In the genomic region with DNA sequence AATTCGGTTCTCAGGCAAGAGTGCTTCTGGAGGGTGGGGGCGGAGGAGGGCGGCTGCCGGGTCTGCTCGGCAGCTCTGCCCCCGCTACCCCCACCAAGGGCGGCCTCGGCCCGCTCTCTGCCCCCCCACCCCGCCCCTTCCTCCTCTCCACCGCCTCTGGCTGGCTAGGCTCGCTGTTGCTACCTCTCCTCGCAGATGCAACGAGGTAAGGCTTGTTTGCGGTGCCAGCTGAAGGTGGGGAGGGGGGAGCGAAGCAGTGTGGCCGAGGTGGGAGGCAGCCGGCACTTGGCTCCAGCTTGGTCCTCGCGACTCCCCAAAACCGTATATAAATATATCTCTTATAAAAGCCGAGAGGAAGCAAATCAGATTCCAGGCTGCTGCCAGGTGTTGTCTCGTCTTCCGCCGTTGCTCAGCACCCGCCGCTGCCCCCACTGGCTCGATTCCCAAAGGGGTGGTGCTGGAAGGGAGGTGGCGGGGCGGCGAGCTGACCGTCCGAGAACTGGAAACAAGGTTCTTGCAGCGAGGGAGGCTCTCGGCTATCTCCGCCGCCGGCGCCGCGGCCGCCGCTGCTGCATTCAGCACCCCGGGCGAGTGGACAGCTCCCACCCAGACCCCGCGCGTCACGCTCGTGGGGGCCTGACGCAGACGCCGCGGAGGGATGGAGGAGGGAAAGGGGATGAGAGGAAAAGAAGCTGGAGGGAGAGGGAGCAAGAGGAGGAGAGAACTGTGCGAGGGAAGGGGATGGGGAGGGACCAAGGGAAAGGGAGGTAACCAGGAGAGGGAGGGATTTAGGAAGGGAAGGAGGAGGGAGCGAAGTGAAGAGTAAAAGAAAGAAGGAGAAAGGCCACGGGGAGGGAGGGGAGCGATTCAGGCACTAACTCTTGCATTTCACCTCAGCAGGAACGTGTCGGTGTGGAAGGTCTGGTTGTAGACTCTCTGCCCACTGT, we compare ENCODE assay signal across 8 cellular contexts. TPM values are rescaled to one million over a fixed set of nuclear protein-coding genes. Genes with fewer than 3 reads are reported as not detected.
DNase-seq lines count a peak whose midpoint lies in the region; ATAC-seq and FAIRE-seq lines count a peak whose summit lies in the region.

A gene with protein sequence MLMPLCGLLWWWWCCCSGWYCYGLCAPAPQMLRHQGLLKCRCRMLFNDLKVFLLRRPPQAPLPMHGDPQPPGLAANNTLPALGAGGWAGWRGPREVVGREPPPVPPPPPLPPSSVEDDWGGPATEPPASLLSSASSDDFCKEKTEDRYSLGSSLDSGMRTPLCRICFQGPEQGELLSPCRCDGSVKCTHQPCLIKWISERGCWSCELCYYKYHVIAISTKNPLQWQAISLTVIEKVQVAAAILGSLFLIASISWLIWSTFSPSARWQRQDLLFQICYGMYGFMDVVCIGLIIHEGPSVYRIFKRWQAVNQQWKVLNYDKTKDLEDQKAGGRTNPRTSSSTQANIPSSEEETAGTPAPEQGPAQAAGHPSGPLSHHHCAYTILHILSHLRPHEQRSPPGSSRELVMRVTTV (minus strand): TSS at position 728 of the 947 bp plus-strand sequence. CDS start 2,223 bp downstream, outside the sequence.

- peaks cover 1% of the 10 kb centered on the region for H3K36me3 Mint-ChIP-seq in activated naive CD4-positive, alpha-beta T cell treated with anti-CD3 and anti-CD28 coated beads, Interleukin-2, amount 50 U/mL, for 24 hours

- peaks cover 15% of the 10 kb centered on the region for H3K4me1 Mint-ChIP-seq in activated naive CD4-positive, alpha-beta T cell treated with anti-CD3 and anti-CD28 coated beads, Interleukin-2, amount 50 U/mL, for 24 hours

- peak; percentile 82 for FAIRE-seq in HTR-8/SVneo (lab: Jason Lieb, UNC)

- H3K27me3 Mint-ChIP-seq in activated naive CD4-positive, alpha-beta T cell treated with anti-CD3 and anti-CD28 coated beads, Interleukin-2, amount 50 U/mL, for 24 hours = peaks cover 34% of the 10 kb centered on the region

- H3K27me3 ChIP-seq in SJCRH30 (no peaks in the 10 kb centered on the region), neuron (ENCODE audit: insufficient read depth, low read length) (peaks cover 30% of the 10 kb centered on the region)

- no peak within 1 kb of the TSS for H3K27ac ChIP-seq in SJCRH30

- H3K9me3 Mint-ChIP-seq in activated naive CD4-positive, alpha-beta T cell treated with anti-CD3 and anti-CD28 coated beads, Interleukin-2, amount 50 U/mL, for 24 hours = no peaks in the 10 kb centered on the region

- H3K36me3 ChIP-seq in SJCRH30 (no peaks in the 10 kb centered on the region), neuron (ENCODE audit: insufficient read depth, low read length) (no peaks in the 10 kb centered on the region)

- no peak within 1 kb of the TSS for H2AFZ ChIP-seq in neuron (ENCODE audit: low read depth, low read length)

- H3K9me3 ChIP-seq in SJCRH30 (replicated peaks) (no peaks in the 10 kb centered on the region), neuron (ENCODE audit: low read length) (no peaks in the 10 kb centered on the region)

- H3K4me3 ChIP-seq in SJCRH30 (no peak within 1 kb of the TSS), neuron (ENCODE audit: low read length) (peak within 1 kb of the TSS; percentile 36)

- H3K4me1 ChIP-seq in SJCRH30 = no peaks in the 10 kb centered on the region
- peaks cover 15% of the 10 kb centered on the region for H3K4me1 ChIP-seq in neuron (ENCODE audit: insufficient read depth, low read length)

- ATAC-seq in HG03025 (IDR thresholded peaks at IDR 0.05; ENCODE audit: low FRiP score, unreplicated experiment) = no peak

- H3K27ac Mint-ChIP-seq in activated naive CD4-positive, alpha-beta T cell treated with anti-CD3 and anti-CD28 coated beads, Interleukin-2, amount 50 U/mL, for 24 hours = peak within 1 kb of the TSS; percentile 12

- peak within 1 kb of the TSS; percentile 70 for H3K4me3 Mint-ChIP-seq in activated naive CD4-positive, alpha-beta T cell treated with anti-CD3 and anti-CD28 coated beads, Interleukin-2, amount 50 U/mL, for 24 hours

- DNase-seq in CD1c-positive myeloid dendritic cell (ENCODE audit: extremely low spot score) (peak; percentile 52), HTR-8/SVneo (ENCODE audit: insufficient read length, low spot score) (peak; percentile 65), SJCRH30 (peak; percentile 56 to 70), germinal center (ENCODE audit: low spot score) (peak; percentile 49), stromal cell of bone marrow (ENCODE audit: low read depth) (peak; percentile 53)

RNA-seq across cellular contexts. Expression of the gene that starts here (rescaled TPM):
- not detected in 2 replicates for total RNA-seq in SJCRH30 (2014; rRNA removed; shearing (Covaris generic))

Comparison
In these comparisons a context has a peak if more than half of its experiments do, and no peak if none do; other contexts are left out.
1. Peak in DNase-seq in SJCRH30; RNA of the gene not detected or under 1 TPM.